In the genomic region with DNA sequence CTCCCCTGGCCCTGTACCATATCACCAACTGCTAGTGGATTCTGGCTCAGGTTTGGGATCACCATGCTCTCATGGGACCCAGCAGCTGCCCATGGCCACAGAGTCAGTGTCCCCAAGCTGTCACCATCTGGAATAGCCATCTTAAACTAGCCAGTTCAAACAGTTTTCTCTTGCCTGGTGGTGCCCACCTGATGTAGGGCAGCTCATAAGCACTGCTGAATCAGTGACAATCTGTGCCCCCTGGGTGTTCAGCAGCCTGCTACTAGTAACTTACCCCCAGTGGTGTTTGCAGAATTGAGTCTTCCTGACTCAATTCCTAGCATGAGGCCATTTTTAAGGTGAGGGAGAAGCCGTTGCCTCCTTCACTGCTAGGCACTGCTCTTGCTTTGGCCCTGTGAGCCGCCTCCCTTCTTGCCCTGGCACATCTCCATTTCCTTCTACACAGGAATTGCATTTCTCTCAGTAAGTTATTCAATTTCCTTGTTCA, we compare ENCODE assay signal across 10 cellular contexts. TPM values are rescaled to one million over a fixed set of nuclear protein-coding genes. Genes with fewer than 3 reads are reported as not detected.
DNase-seq lines count a peak whose midpoint lies in the region; ATAC-seq, FAIRE-seq and TF ChIP-seq lines count a peak whose summit lies in the region.
"Had no signal": no experiment of that assay in that cellular context is flagged by ENCODE, and none has a peak within 500 bp of the region (broad histone marks: within the 10 kb centered on the region; RNA-seq: fewer than 3 reads in every experiment).

No MANE protein-coding gene starts in this region.

- H3K4me1 ChIP-seq in A549 (peaks cover 30% of the 10 kb centered on the region), left ventricle myocardium inferior (peaks cover 34% of the 10 kb centered on the region)
- H3K4me1 ChIP-seq in effector memory CD4-positive, alpha-beta T cell (ENCODE audit: control insufficient read depth, insufficient read depth, low read length, poor library complexity, severe bottlenecking) = peaks cover 1% of the 10 kb centered on the region

- H3K4me2 ChIP-seq in A549 (no peak overlapping the region), SU-DHL-6 (ENCODE audit: low read depth, low read length, poor library complexity, severe bottlenecking) (no peak overlapping the region)

- peaks cover 74% of the 10 kb centered on the region for H3F3A ChIP-seq in SU-DHL-6 (ENCODE audit: insufficient read depth)

- H3K36me3 ChIP-seq in SU-DHL-6 (ENCODE audit: low read length) = peaks cover 34% of the 10 kb centered on the region
- H3K36me3 ChIP-seq in left ventricle myocardium inferior = peaks cover 49% of the 10 kb centered on the region
- peaks cover 48% of the 10 kb centered on the region for H3K36me3 ChIP-seq in effector memory CD4-positive, alpha-beta T cell (ENCODE audit: control insufficient read depth, insufficient read depth, low read length)

- TF ChIP-seq POLR2A in A549 (IDR thresholded peaks at IDR 0.05; ENCODE audit: low read length) (no peak), GM10847 (IDR thresholded peaks at IDR 0.05; ENCODE audit: extremely low read depth, insufficient read length) (peak; percentile 41)

- TF ChIP-seq CTCF in A549 (IDR thresholded peaks at IDR 0.05) (no peak), SU-DHL-6 (IDR thresholded peaks at IDR 0.05; ENCODE audit: insufficient read depth, low read length, poor library complexity, severe bottlenecking) (no peak), left ventricle myocardium inferior (IDR thresholded peaks at IDR 0.05; ENCODE audit: borderline replicate concordance) (no peak)

- TF ChIP-seq EP300 in A549 (IDR thresholded peaks at IDR 0.05) = no peak

- 85% methylated on average over 2 of the region's 2 CpGs for WGBS in A549 (ENCODE audit: missing lambda C conversion rate)

- H4K20me1 ChIP-seq in SU-DHL-6 (ENCODE audit: low read depth, low read length) = peaks cover 21% of the 10 kb centered on the region

- intact Hi-C loops in left ventricle myocardium inferior (cut with micrococcal nuclease) = no loop called here

- H3K4me3 ChIP-seq in A549 (no peak overlapping the region), SU-DHL-6 (ENCODE audit: insufficient read depth, low read length, poor library complexity, severe bottlenecking) (no peak overlapping the region), left ventricle myocardium inferior (no peak overlapping the region)
- H3K4me3 ChIP-seq in effector memory CD4-positive, alpha-beta T cell (ENCODE audit: insufficient read depth, low read depth, low read length, poor library complexity, severe bottlenecking) = no peak overlapping the region

- peaks cover 11% of the 10 kb centered on the region for H3K79me2 ChIP-seq in SU-DHL-6 (ENCODE audit: insufficient read depth, low read length)

- POLR2A ChIA-PET in A549 (lab: Yijun Ruan, JAX) = interaction anchor here (3.4 kb wide), 1 partner anchor 8 kb away, joined by 18 read pairs; the partner anchor contains the start of gene RPSA

- FAIRE-seq in A549 (lab: Jason Lieb, UNC) = no peak

- no peak for TF ChIP-seq RAD21 in A549 (conservative IDR thresholded peaks at IDR 0.05 in 1 of 2, IDR thresholded peaks at IDR 0.05 in 1 of 2)

- H3K9ac ChIP-seq in SU-DHL-6 (ENCODE audit: low read length) = no peak overlapping the region

- CTCF ChIA-PET in A549 (lab: Yijun Ruan, JAX) = interaction anchor here (0.6 to 6.8 kb wide), 2 partner anchors 8 to 85 kb away, joined by 3 to 58 read pairs; partner anchors contain the start of gene RPSA

- H3K9me2 ChIP-seq in SU-DHL-6 (replicated peaks; ENCODE audit: insufficient read depth, low read length) = no peaks in the 10 kb centered on the region

- H2AFZ ChIP-seq in SU-DHL-6 (ENCODE audit: low read depth, low read length, severe bottlenecking) = no peak overlapping the region

- DNase-seq in A549 (ENCODE audit: low read depth in 1 of 2, low spot score in 1 of 2) = peak in 1 of 2 experiments; percentile 22
- no peak for DNase-seq in left ventricle myocardium inferior
- no peak for DNase-seq in effector memory CD4-positive, alpha-beta T cell
- no peak for DNase-seq in nucleus accumbens (lab: John Stamatoyannopoulos, UW)
- DNase-seq: NCI-H146 had no signal

- peak; percentile 12 to 21 for ATAC-seq in A549
- ATAC-seq in HG02763 (IDR thresholded peaks at IDR 0.05; ENCODE audit: unreplicated experiment) = no peak
- no peak for ATAC-seq in HG03045 (IDR thresholded peaks at IDR 0.05; ENCODE audit: unreplicated experiment)

- H3K27me3 ChIP-seq in SU-DHL-6 (ENCODE audit: low read length) (no peaks in the 10 kb centered on the region), left ventricle myocardium inferior (ENCODE audit: low read depth) (no peaks in the 10 kb centered on the region)
- H3K27me3 ChIP-seq in effector memory CD4-positive, alpha-beta T cell (replicated peaks; ENCODE audit: control insufficient read depth, insufficient read depth, low read length, poor library complexity, severe bottlenecking) = no peaks in the 10 kb centered on the region
- H3K27me3 ChIP-seq: neutrophil had no signal

- 0 out of 6 replicates have a peak overlapping the region, but pooled peaks of 1 of the 2 experiments have one; percentile 4 for H3K27ac ChIP-seq in A549
- peak overlapping the region; percentile 26; the same call in 1 of the 2 replicates for H3K27ac ChIP-seq in SU-DHL-6 (ENCODE audit: low read depth, low read length)
- H3K27ac ChIP-seq in left ventricle myocardium inferior (replicated peaks) = peak overlapping the region; percentile 57
- H3K27ac ChIP-seq in effector memory CD4-positive, alpha-beta T cell (ENCODE audit: insufficient read depth, low read length, poor library complexity, severe bottlenecking) = no peak overlapping the region
- H3K27ac ChIP-seq: neutrophil had no signal

- H3K9me3 ChIP-seq in A549 (no peaks in the 10 kb centered on the region), SU-DHL-6 (ENCODE audit: insufficient read depth, low read length) (no peaks in the 10 kb centered on the region), left ventricle myocardium inferior (replicated peaks) (no peaks in the 10 kb centered on the region)
- no peaks in the 10 kb centered on the region for H3K9me3 ChIP-seq in effector memory CD4-positive, alpha-beta T cell (ENCODE audit: control insufficient read depth, low read length)
- H3K9me3 ChIP-seq: neutrophil had no signal

TF ChIP-seq in A549, 52 proteins besides CTCF, POLR2A, EP300 and RAD21:
- no peak for TF ChIP-seq FOXS1 (CRISPR knock-in tag; IDR thresholded peaks at IDR 0.05)
- TF ChIP-seq ESRRA (IDR thresholded peaks at IDR 0.05; ENCODE audit: borderline replicate concordance, low read length) = no peak
- TF ChIP-seq POLR2AphosphoS2 (conservative IDR thresholded peaks at IDR 0.05; ENCODE audit: low read length) = peak; percentile 88
- no peak for TF ChIP-seq RNF2 (IDR thresholded peaks at IDR 0.05; ENCODE audit: borderline replicate concordance, low read depth)
- TF ChIP-seq FOSB (CRISPR knock-in tag; IDR thresholded peaks at IDR 0.05) = peak; percentile 91; the same call in 1 of the 2 replicates
- TF ChIP-seq JUN (IDR thresholded peaks at IDR 0.05) = peak in 1 of 2 experiments; percentile 58; a peak in 3 of 5 replicates
- TF ChIP-seq MAFK (IDR thresholded peaks at IDR 0.05; ENCODE audit: partially characterized antibody) = no peak
- TF ChIP-seq HOXA7 (CRISPR knock-in tag; IDR thresholded peaks at IDR 0.05) = peak; percentile 81
- TF ChIP-seq TFCP2L1 (CRISPR knock-in tag; IDR thresholded peaks at IDR 0.05) = peak; percentile 89
- TF ChIP-seq ZSCAN20 (CRISPR knock-in tag; IDR thresholded peaks at IDR 0.05) = no peak
- TF ChIP-seq FOSL2 (IDR thresholded peaks at IDR 0.05) = no peak
- TF ChIP-seq FOSL2 (CRISPR knock-in tag; IDR thresholded peaks at IDR 0.05) = peak; percentile 9; the same call in 1 of the 2 replicates
- TF ChIP-seq, protein P1, sequence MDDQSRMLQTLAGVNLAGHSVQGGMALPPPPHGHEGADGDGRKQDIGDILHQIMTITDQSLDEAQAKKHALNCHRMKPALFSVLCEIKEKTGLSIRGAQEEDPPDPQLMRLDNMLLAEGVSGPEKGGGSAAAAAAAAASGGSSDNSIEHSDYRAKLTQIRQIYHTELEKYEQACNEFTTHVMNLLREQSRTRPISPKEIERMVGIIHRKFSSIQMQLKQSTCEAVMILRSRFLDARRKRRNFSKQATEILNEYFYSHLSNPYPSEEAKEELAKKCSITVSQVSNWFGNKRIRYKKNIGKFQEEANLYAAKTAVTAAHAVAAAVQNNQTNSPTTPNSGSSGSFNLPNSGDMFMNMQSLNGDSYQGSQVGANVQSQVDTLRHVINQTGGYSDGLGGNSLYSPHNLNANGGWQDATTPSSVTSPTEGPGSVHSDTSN (IDR thresholded peaks at IDR 0.05) = peak; percentile 40; the same call in 1 of the 2 replicates
- TF ChIP-seq CBX2 (IDR thresholded peaks at IDR 0.05; ENCODE audit: borderline replicate concordance, low read depth) = no peak
- TF ChIP-seq SMC3 (IDR thresholded peaks at IDR 0.05) = no peak
- no peak for TF ChIP-seq GATA3 (IDR thresholded peaks at IDR 0.05; ENCODE audit: borderline replicate concordance)

RNA-seq across cellular contexts. Expression of gene RPSA, which starts 7.9 kb away (rescaled TPM):
- 3,141 and 4,058 TPM in 2 replicates for polyA plus RNA-seq in A549 (2011; rRNA removed)
- polyA plus RNA-seq in A549 (2012; cell fraction: cytosol; rRNA removed) = 3,643 and 3,882 TPM in 2 replicates
- polyA plus RNA-seq in A549 (2012; cell fraction: nucleus; rRNA removed) = 1,790 and 2,212 TPM in 2 replicates
- polyA plus RNA-seq in A549 (2017; fragmentation: RNase III; extraction: RNeasy Plus Mini Kit Qiagen cat#74134 plus additional on column Dnase treatment) = 2,484 to 2,571 TPM (median 2,497 TPM) in 3 replicates
- 1,413 and 1,781 TPM in 2 replicates for polyA minus RNA-seq in A549 (2011; rRNA and poly(A)+ RNA removed)
- 404 TPM for total RNA-seq in left ventricle myocardium inferior

RNA-seq across cellular contexts. Expression of gene SLC25A38, which starts 31.3 kb away (rescaled TPM):
- polyA plus RNA-seq in A549 (2011; rRNA removed) (52.8 and 53.0 TPM in 2 replicates), A549 (2017; fragmentation: RNase III; extraction: RNeasy Plus Mini Kit Qiagen cat#74134 plus additional on column Dnase treatment) (30.9 to 32.6 TPM (median 31.9 TPM) in 3 replicates)
- 33.1 and 41.2 TPM in 2 replicates for polyA plus RNA-seq in A549 (2012; cell fraction: cytosol; rRNA removed)
- 41.4 and 46.3 TPM in 2 replicates for polyA plus RNA-seq in A549 (2012; cell fraction: nucleus; rRNA removed)
- 48.3 and 54.1 TPM in 2 replicates for polyA minus RNA-seq in A549 (2011; rRNA and poly(A)+ RNA removed)
- 21.0 TPM for total RNA-seq in left ventricle myocardium inferior

RNA-seq across cellular contexts. Expression of gene MOBP, which starts 53.0 kb away (rescaled TPM):
- 0.10 TPM in 1 of 2 replicates, not detected in the other for polyA plus RNA-seq in A549 (2011; rRNA removed)
- polyA plus RNA-seq in A549 (2012; cell fraction: cytosol; rRNA removed) = not detected in 2 replicates
- polyA plus RNA-seq in A549 (2012; cell fraction: nucleus; rRNA removed) = 0.04 and 0.12 TPM in 2 replicates
- polyA plus RNA-seq in A549 (2017; fragmentation: RNase III; extraction: RNeasy Plus Mini Kit Qiagen cat#74134 plus additional on column Dnase treatment) = 0.01 TPM in 1 of 3 replicates, not detected in the others
- polyA minus RNA-seq in A549 (2011; rRNA and poly(A)+ RNA removed) = not detected in 2 replicates
- total RNA-seq in left ventricle myocardium inferior = not detected

Comparison
In these comparisons a context has a peak if more than half of its experiments do, and no peak if none do; other contexts are left out.
1. ATAC-seq: peak in A549 (2 of 2); none in HG02763 (single experiment) and HG03045 (single experiment).